In the genomic region with DNA sequence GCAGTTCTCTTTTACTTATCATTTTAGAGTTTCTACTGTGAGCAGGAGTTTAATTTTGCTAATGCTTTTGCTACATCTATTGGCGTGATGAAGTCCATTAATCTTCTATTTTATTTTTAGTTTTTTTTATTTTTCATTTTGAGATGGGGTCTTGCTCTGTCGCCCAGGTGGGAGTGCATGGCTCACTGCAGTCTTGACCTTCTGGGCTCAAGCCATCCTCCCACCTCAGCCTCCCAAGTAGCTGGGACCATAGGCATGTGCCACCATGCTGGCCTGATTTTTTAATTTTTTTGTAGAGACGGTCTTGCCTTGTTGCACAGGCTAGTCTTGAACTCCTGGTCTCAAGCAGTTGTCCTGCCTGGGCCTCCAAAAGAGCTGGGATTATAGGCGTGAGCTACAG, we compare ENCODE assay signal across 27 cellular contexts.
"Had no signal": no experiment of that assay in that cellular context is flagged by ENCODE, and none has a peak within 500 bp of the region (broad histone marks: within the 10 kb centered on the region; RNA-seq: fewer than 3 reads in every experiment).

No MANE protein-coding gene starts in this region.

- H3K9me3 ChIP-seq: colonic mucosa, esophagus muscularis mucosa, left ventricle myocardium inferior, lower lobe of right lung, ovary, psoas muscle, sigmoid colon, stomach, thyroid gland had no signal

- H3K36me3 ChIP-seq: left ventricle myocardium inferior, lower lobe of right lung, ovary, sigmoid colon, thyroid gland had no signal

- FAIRE-seq: endothelial cell of umbilical vein had no signal

- ATAC-seq: foreskin keratinocyte; left colon; lower lobe of right lung; psoas muscle; right cardiac atrium; stimulated activated effector memory CD8-positive, alpha-beta T cell treated with anti-CD3 and anti-CD28 coated beads, Interleukin-12 subunit alpha, Interleukin-12 subunit beta, amount 100 ng/mL, for 72 hours had no signal

- H3K27ac ChIP-seq: colonic mucosa, foreskin keratinocyte, left ventricle myocardium inferior, lower lobe of right lung, ovary, psoas muscle, thyroid gland had no signal

- H3K4me1 ChIP-seq: colonic mucosa had no signal

- H3K27me3 ChIP-seq: colonic mucosa, esophagus muscularis mucosa, foreskin keratinocyte, ovary, sigmoid colon, stomach, thyroid gland had no signal

- H3K4me3 Mint-ChIP-seq: dendritic cell treated with granulocyte-macrophage colony-stimulating factor and Interleukin-4, amounts not matched to agents 40 ng/mL and 50 ng/mL, for 4 days; nephron; stimulated activated effector memory CD8-positive, alpha-beta T cell treated with anti-CD3 and anti-CD28 coated beads, Interleukin-12 subunit alpha, Interleukin-12 subunit beta, amount 100 ng/mL, for 72 hours; type B pancreatic cell had no signal

- H3K27ac Mint-ChIP-seq: dendritic cell treated with granulocyte-macrophage colony-stimulating factor and Interleukin-4, amounts not matched to agents 40 ng/mL and 50 ng/mL, for 4 days; stimulated activated effector memory CD8-positive, alpha-beta T cell treated with anti-CD3 and anti-CD28 coated beads, Interleukin-12 subunit alpha, Interleukin-12 subunit beta, amount 100 ng/mL, for 72 hours; type B pancreatic cell had no signal

- DNase-seq: colonic mucosa; effector CD8-positive, alpha-beta T cell; foreskin keratinocyte; hypothalamus; immature natural killer cell; islet precursor cell; kidney glomerular epithelial cell; left colon; left ventricle myocardium inferior; lower lobe of right lung; nucleus accumbens; ovary; posterior cingulate gyrus; psoas muscle; right cardiac atrium; sigmoid colon; stimulated activated CD4-positive, alpha-beta T cell treated with anti-CD3 and anti-CD28 coated beads, Interleukin-2, amount 100 ng/mL, for 24 hours; stimulated activated CD4-positive, alpha-beta T cell treated with anti-CD3 and anti-CD28 coated beads, Interleukin-4, amount 100 ng/mL, for 24 hours; stimulated activated naive CD4-positive, alpha-beta T cell treated with Interleukin-2 at 50 U/mL for 16 hours; stomach; thyroid gland had no signal

- H3K9me3 Mint-ChIP-seq: dendritic cell treated with granulocyte-macrophage colony-stimulating factor and Interleukin-4, amounts not matched to agents 40 ng/mL and 50 ng/mL, for 4 days; immature natural killer cell; nephron; stimulated activated effector memory CD8-positive, alpha-beta T cell treated with anti-CD3 and anti-CD28 coated beads, Interleukin-12 subunit alpha, Interleukin-12 subunit beta, amount 100 ng/mL, for 72 hours; type B pancreatic cell had no signal

- H3K27me3 Mint-ChIP-seq: dendritic cell treated with granulocyte-macrophage colony-stimulating factor and Interleukin-4, amounts not matched to agents 40 ng/mL and 50 ng/mL, for 4 days; type B pancreatic cell had no signal

- H3K4me3 ChIP-seq: colonic mucosa, esophagus muscularis mucosa, left ventricle myocardium inferior, lower lobe of right lung, ovary, psoas muscle, sigmoid colon, stomach, thyroid gland had no signal
